ENCODE assay signal across 8 cellular contexts in the genomic region with DNA sequence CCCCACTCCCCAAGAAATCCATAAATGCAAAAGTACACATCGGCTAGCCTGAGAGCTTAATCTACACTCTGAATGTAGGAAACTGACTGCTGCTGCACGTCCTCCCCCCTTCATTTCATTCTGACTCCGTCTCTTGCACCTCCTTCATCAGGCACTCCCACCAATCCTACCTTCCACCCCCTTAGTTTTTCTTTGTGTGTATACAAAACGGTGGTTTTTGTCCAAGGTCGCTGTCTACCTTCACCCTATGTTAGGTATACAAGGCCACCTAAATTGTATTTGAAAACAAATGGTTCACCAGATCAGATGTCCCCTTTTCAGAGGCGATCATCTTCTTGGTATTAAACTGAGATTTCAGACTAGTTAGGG. TPM values are rescaled to one million over a fixed set of nuclear protein-coding genes. Genes with fewer than 3 reads are reported as not detected.
DNase-seq lines count a peak whose midpoint lies in the region; ATAC-seq and TF ChIP-seq lines count a peak whose summit lies in the region.

No MANE protein-coding gene starts in this region.

- no peak for TF ChIP-seq POLR2A in body of pancreas (IDR thresholded peaks at IDR 0.05)
- TF ChIP-seq POLR2A in testis (IDR thresholded peaks at IDR 0.05) = no peak

- 0 to 1% methylated on average over 6 of the region's 6 CpGs for WGBS in body of pancreas, 2 donors
- 1 to 6% methylated on average over 6 of the region's 6 CpGs for WGBS in testis, 2 donors

- no peak for TF ChIP-seq CTCF in body of pancreas (IDR thresholded peaks at IDR 0.05)
- TF ChIP-seq CTCF in testis (IDR thresholded peaks at IDR 0.05) = no peak

- peak overlapping the region in 1 of 2 donors; percentile 90 for H3K4me3 ChIP-seq in body of pancreas
- peak overlapping the region; percentile 92 to 97 for H3K4me3 ChIP-seq in testis

- ATAC-seq in body of pancreas = no peak
- ATAC-seq in HG03135 (IDR thresholded peaks at IDR 0.05; ENCODE audit: unreplicated experiment) = no peak

- H3K36me3 ChIP-seq in body of pancreas (replicated peaks in 1 of 2; ENCODE audit: insufficient read depth in 1 of 2, low read depth in 2 of 2) (no peaks in the 10 kb centered on the region), testis (ENCODE audit: low read depth, missing control alignments) (no peaks in the 10 kb centered on the region)

- no peaks in the 10 kb centered on the region for H3K9me3 ChIP-seq in body of pancreas
- H3K9me3 ChIP-seq in testis = no peaks in the 10 kb centered on the region

- H3K27me3 ChIP-seq in body of pancreas (no peaks in the 10 kb centered on the region), layer of hippocampus (ENCODE audit: control insufficient read depth, insufficient read depth, low read length) (no peaks in the 10 kb centered on the region), testis (no peaks in the 10 kb centered on the region)

- H3K27ac ChIP-seq in body of pancreas (peak overlapping the region; percentile 95 to 99 (median 98)), layer of hippocampus (ENCODE audit: low read depth, low read length) (peak overlapping the region; percentile 47), testis (peak overlapping the region; percentile 98 to 99)

- intact Hi-C loops in body of pancreas (cut with DNase I) (no loop called here), testis (cut with DNase I; ENCODE audit: low total_unique reads) (no loop called here)

- DNase-seq in DMS 273 treated with DMSO at 0.1 percent for 48 hours (lab: John Stamatoyannopoulos, UW) = peak; percentile 17
- DNase-seq in M059J (ENCODE audit: low read depth) = peak; percentile 40
- no peak for DNase-seq in body of pancreas
- DNase-seq in testis = peak; percentile 34
- DNase-seq in NCI-H1694 treated with DMSO at 0.1 percent for 48 hours (lab: John Stamatoyannopoulos, UW) = no peak
- no peak for DNase-seq in NCI-H2196 (lab: John Stamatoyannopoulos, UW; ENCODE audit: unreplicated experiment)

- H3K4me1 ChIP-seq in body of pancreas (peaks cover 62% of the 10 kb centered on the region), testis (peaks cover 26% of the 10 kb centered on the region)

RNA-seq across cellular contexts. Expression of gene WDR26, which starts 1.9 kb away (rescaled TPM):
- 37.9 and 58.6 TPM in 2 replicates for total RNA-seq in M059J (2014; rRNA removed; shearing (Covaris generic))
- total RNA-seq in body of pancreas (10 to 100 TPM; 29.3 to 49.3 TPM), testis (100 to 1,000 TPM in 1 of 2 donors, 10 to 100 TPM in 1; 86.1 to 104 TPM)
- polyA plus RNA-seq in testis (ENCODE audit: insufficient read depth, low read depth, low replicate concordance) = 105 TPM

Comparison
In these comparisons a context has a peak if more than half of its experiments do, and no peak if none do; other contexts are left out.
1. DNase-seq: peak in DMS 273 treated with DMSO at 0.1 percent for 48 hours (single experiment), M059J (single experiment) and testis (single experiment); none in body of pancreas (0 of 4), NCI-H1694 treated with DMSO at 0.1 percent for 48 hours (single experiment) and NCI-H2196 (single experiment).
2. H3K27ac ChIP-seq: peak in every context shown above with its lines; median percentile 98 in testis; 98 in body of pancreas; 47 in layer of hippocampus.